8 cellular contexts compared by ENCODE assay signal in the genomic region with DNA sequence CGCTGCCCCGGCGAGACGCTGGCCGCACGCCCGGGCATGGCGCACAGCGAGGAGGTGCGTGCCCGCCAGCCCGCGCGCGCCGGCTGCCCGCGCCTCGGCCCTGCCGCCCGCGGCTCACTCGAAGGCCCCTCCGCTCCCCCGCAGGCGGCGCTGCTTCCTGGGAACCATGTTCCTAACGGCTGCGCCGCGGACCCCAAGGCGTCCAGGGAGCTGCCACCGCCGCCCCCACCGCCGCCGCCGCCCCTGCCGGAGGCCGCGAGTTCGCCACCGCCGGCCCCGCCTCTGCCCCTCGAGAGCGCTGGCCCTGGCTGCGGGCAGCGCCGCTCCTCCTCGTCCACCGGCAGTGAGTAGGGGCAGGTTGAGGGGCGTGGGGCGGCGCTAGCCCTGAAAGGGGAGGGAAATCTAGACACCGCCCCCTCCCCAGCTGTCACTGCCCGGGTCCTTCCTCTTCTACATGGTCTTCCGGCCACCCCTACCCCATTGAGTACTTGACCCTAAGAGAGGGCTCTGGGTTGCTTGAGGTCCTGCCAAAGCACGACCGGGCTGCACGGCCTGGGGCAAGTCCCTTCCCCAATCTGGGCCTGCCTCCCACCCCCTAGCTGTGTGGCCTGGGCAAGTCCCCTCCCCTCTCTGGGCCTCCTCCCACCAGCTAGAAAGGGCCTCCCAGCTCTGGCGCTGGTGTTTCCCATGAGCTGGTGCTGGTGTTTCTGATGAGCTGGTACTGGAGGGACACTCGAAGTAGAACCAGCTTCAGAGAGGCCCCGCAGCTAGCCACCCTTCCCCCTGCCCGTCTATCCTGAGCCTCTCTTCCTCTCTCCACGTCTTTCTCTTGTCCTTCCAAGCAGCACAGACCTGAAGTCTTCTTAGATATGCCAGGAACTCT. TPM values are rescaled to one million over a fixed set of nuclear protein-coding genes. Genes with fewer than 3 reads are reported as not detected.
DNase-seq lines count a peak whose midpoint lies in the region; ATAC-seq, FAIRE-seq and TF ChIP-seq lines count a peak whose summit lies in the region.

No MANE protein-coding gene starts in this region.

- no TSS peak for BruUV-seq in HCT116 (replicated peaks; lab: Mats Ljungman, UMichigan)

- no peak for TF ChIP-seq POLR2A in HCT116 (IDR thresholded peaks at IDR 0.05; ENCODE audit: borderline replicate concordance, extremely low read depth, insufficient read depth, insufficient read length)
- peak; percentile 41 for TF ChIP-seq POLR2A in right lobe of liver (IDR thresholded peaks at IDR 0.05)

- no peak overlapping the region for H3K27ac Mint-ChIP-seq in activated naive CD4-positive, alpha-beta T cell treated with anti-CD3 and anti-CD28 coated beads, Interleukin-2, amount 50 U/mL, for 72 hours

- POLR2A ChIA-PET in HCT116 (lab: Charles Lee), result interaction anchor here (1.0 to 1.8 kb wide), 2 partner anchors 10 to 14 kb away, joined by 4 to 5 read pairs; no protein-coding TSS in a partner anchor

- H3K27me3 ChIP-seq in HCT116 (ENCODE audit: insufficient read depth, low read length) (no peaks in the 10 kb centered on the region), right lobe of liver (no peaks in the 10 kb centered on the region)

- H3K79me2 ChIP-seq in HCT116 (ENCODE audit: insufficient read depth, low read length), result no peaks in the 10 kb centered on the region

- H2AFZ ChIP-seq in HCT116 (ENCODE audit: low read depth, low read length, poor library complexity, severe bottlenecking), result no peak overlapping the region

- DNase-seq in AG20443 (ENCODE audit: low spot score) (peak; percentile 48), HCT116 (ENCODE audit: low read depth, low spot score) (no peak), right lobe of liver (peak; percentile 81 to 94 (median 90)), HCEC 1CT (no peak), GM19238 (ENCODE audit: insufficient read length, low spot score) (no peak), kidney (no peak), NOMO-1 treated with dmso at 0.1 percent for 144 hours (lab: John Stamatoyannopoulos, UW; ENCODE audit: unreplicated experiment) (no peak)
- DNase-seq in activated naive CD4-positive, alpha-beta T cell treated with anti-CD3 and anti-CD28 coated beads, Interleukin-2, amount 50 U/mL, for 72 hours (ENCODE audit: low spot score in 2 of 2), result no peak

- H3K4me1 ChIP-seq in HCT116 (ENCODE audit: control insufficient read depth in 1 of 2, insufficient read depth in 2 of 2, low read length in 2 of 2) (peaks cover 16 to 57% of the 10 kb centered on the region in 2 experiments), right lobe of liver (peaks cover 0 to 49% (median 14%) of the 10 kb centered on the region in 4 donors), kidney (ENCODE audit: control insufficient read depth in 1 of 2, insufficient read depth in 1 of 2, low read depth in 1 of 2, low read length in 2 of 2) (peaks cover 3 to 4% of the 10 kb centered on the region in 2 donors)

- H3K9ac ChIP-seq in HCT116 (ENCODE audit: low read length) (peak overlapping the region; percentile 76), kidney (ENCODE audit: low read length in 2 of 2) (no peak overlapping the region)

- peak overlapping the region; percentile 98 for H3K27ac ChIP-seq in HCT116 (ENCODE audit: low read depth, low read length)
- peak overlapping the region in 2 of 3 donors; percentile 36 to 80 for H3K27ac ChIP-seq in right lobe of liver
- no peak overlapping the region for H3K27ac ChIP-seq in kidney (ENCODE audit: low read depth in 2 of 2, low read length in 2 of 2)

- no peak for FAIRE-seq in kidney (lab: Jason Lieb, UNC)

- H3K4me2 ChIP-seq in HCT116 (ENCODE audit: low read length), result peak overlapping the region; percentile 95

- H3K36me3 Mint-ChIP-seq in activated naive CD4-positive, alpha-beta T cell treated with anti-CD3 and anti-CD28 coated beads, Interleukin-2, amount 50 U/mL, for 72 hours, result peaks cover 0 to 6% of the 10 kb centered on the region in 2 donors

- H3K9me3 ChIP-seq in HCT116 (ENCODE audit: control insufficient read depth in 1 of 2, insufficient read depth in 1 of 2, low read depth in 1 of 2, low read length in 2 of 2) (no peaks in the 10 kb centered on the region), right lobe of liver (no peaks in the 10 kb centered on the region), kidney (ENCODE audit: control insufficient read depth in 1 of 2, low read length in 2 of 2) (no peaks in the 10 kb centered on the region)

- CTCF ChIA-PET in HCT116 (lab: Charles Lee), result interaction anchor here (1.0 to 3.1 kb wide), 12 partner anchors 8 to 244 kb away, joined by 3 to 18 read pairs (median 4); no protein-coding TSS in a partner anchor

- H3K9me3 Mint-ChIP-seq in activated naive CD4-positive, alpha-beta T cell treated with anti-CD3 and anti-CD28 coated beads, Interleukin-2, amount 50 U/mL, for 72 hours, result no peaks in the 10 kb centered on the region

- ATAC-seq in HCT116 (peak; percentile 18), right lobe of liver (peak; percentile 36 to 60 (median 42))
- peak; percentile 42 for ATAC-seq in activated naive CD4-positive, alpha-beta T cell treated with anti-CD3 and anti-CD28 coated beads, Interleukin-2, amount 50 U/mL, for 72 hours

- intact Hi-C loops in HCT116 (cut with micrococcal nuclease), result loop anchor here (2.0 to 10.0 kb wide), 2 partner anchors 42 to 766 kb away; a partner anchor contains a TSS
- intact Hi-C loops in right lobe of liver (cut with DNase I), result no loop called here
- intact Hi-C loops in kidney (cut with DNase I), result no loop called here

- H3K36me3 ChIP-seq in HCT116 (ENCODE audit: control insufficient read depth in 1 of 2, insufficient read depth in 2 of 2, low read length in 2 of 2), result 0 out of 4 replicates have a peak, but pooled peaks cover 0 to 2% of the 10 kb centered on the region in 2 experiments
- H3K36me3 ChIP-seq in right lobe of liver, result no peaks in the 10 kb centered on the region
- no peaks in the 10 kb centered on the region for H3K36me3 ChIP-seq in kidney (ENCODE audit: control insufficient read depth in 1 of 2, insufficient read depth in 2 of 2, low read length in 2 of 2)

- TF ChIP-seq CTCF in HCT116 (IDR thresholded peaks at IDR 0.05 in 2 of 3, conservative IDR thresholded peaks at IDR 0.05 in 1 of 3; ENCODE audit: borderline replicate concordance in 1 of 3, insufficient read depth in 1 of 3, low read depth in 2 of 3, low read length in 2 of 3) (no peak), right lobe of liver (IDR thresholded peaks at IDR 0.05) (no peak), kidney (IDR thresholded peaks at IDR 0.05; ENCODE audit: borderline replicate concordance, extremely low read depth, insufficient read depth) (no peak)

- H3K4me3 ChIP-seq in HCT116 (replicated peaks in 1 of 2; ENCODE audit: low read depth in 1 of 2, low read length in 2 of 2) (peak overlapping the region; percentile 59 to 69), right lobe of liver (peak overlapping the region; percentile 26 to 59 (median 58)), kidney (ENCODE audit: low read length in 2 of 2) (no peak overlapping the region)

- TF ChIP-seq RAD21 in HCT116 (IDR thresholded peaks at IDR 0.05; ENCODE audit: low read depth), result no peak

- H3K9me2 ChIP-seq in HCT116 (ENCODE audit: insufficient read depth), result no peaks in the 10 kb centered on the region

- RAD21 ChIA-PET in HCT116 (lab: Charles Lee; ENCODE audit: low non-redundant PET in 1 of 2, low total read pairs in 2 of 2, uncharacterized antibody in 2 of 2, unreplicated experiment in 2 of 2), result no interaction called here

- H4K20me1 ChIP-seq in HCT116 (ENCODE audit: insufficient read depth), result no peaks in the 10 kb centered on the region

- 17% methylated on average over 5 of the region's 66 CpGs for WGBS in right lobe of liver (ENCODE audit: insufficient coverage, low coverage, low lambda C conversion rate, missing lambda C conversion rate)

RNA-seq across cellular contexts. Expression of a gene that starts 17.0 kb away (rescaled TPM):
- total RNA-seq in HCT116 (2021; ENCODE audit: unreplicated experiment) (27.5 TPM), right lobe of liver (1 to 10 TPM; 1.1 to 3.2 (median 2.1) TPM), kidney (13.8 TPM)
- 30.2 and 34.7 TPM in 2 replicates for polyA plus RNA-seq in HCT116 (2012)
- total RNA-seq in activated naive CD4-positive, alpha-beta T cell treated with anti-CD3 and anti-CD28 coated beads, Interleukin-2, amount 50 U/mL, for 72 hours, result 10 to 100 TPM; 68.0 to 88.5 TPM
- polyA plus RNA-seq in kidney (ENCODE audit: insufficient read depth, low read depth, low replicate concordance), result 7.6 TPM

RNA-seq across cellular contexts. Expression of a gene that starts 24.4 kb away (rescaled TPM):
- total RNA-seq in HCT116 (2021; ENCODE audit: unreplicated experiment) (114 TPM), right lobe of liver (100 to 1,000 TPM in 4 of 6 experiments, 10 to 100 TPM in 2; 81.6 to 149 (median 120) TPM), kidney (14.2 TPM)
- polyA plus RNA-seq in HCT116 (2012), result 112 and 113 TPM in 2 replicates
- 1 to 10 TPM in 1 of 2 donors, under 1 TPM in 1; 0.89 to 1.9 TPM for total RNA-seq in activated naive CD4-positive, alpha-beta T cell treated with anti-CD3 and anti-CD28 coated beads, Interleukin-2, amount 50 U/mL, for 72 hours
- polyA plus RNA-seq in kidney (ENCODE audit: insufficient read depth, low read depth, low replicate concordance), result 112 TPM

RNA-seq across cellular contexts. Expression of a gene that starts 29.3 kb away (rescaled TPM):
- total RNA-seq in HCT116 (2021; ENCODE audit: unreplicated experiment) (8.4 TPM), right lobe of liver (1 to 10 TPM in 1 of 6 experiments, under 1 TPM in 2, not detected in 3; 0.27 to 1.2 (median 0.68) TPM), kidney (1.3 TPM)
- polyA plus RNA-seq in HCT116 (2012), result 7.9 and 9.6 TPM in 2 replicates
- 1 to 10 TPM in 1 of 2 donors, under 1 TPM in 1; 0.35 to 1.1 TPM for total RNA-seq in activated naive CD4-positive, alpha-beta T cell treated with anti-CD3 and anti-CD28 coated beads, Interleukin-2, amount 50 U/mL, for 72 hours
- 1.6 TPM for polyA plus RNA-seq in kidney (ENCODE audit: insufficient read depth, low read depth, low replicate concordance)

RNA-seq across cellular contexts. Expression of a gene that starts 42.5 kb away (rescaled TPM):
- total RNA-seq in HCT116 (2021; ENCODE audit: unreplicated experiment), result 33.0 TPM
- 27.9 and 32.2 TPM in 2 replicates for polyA plus RNA-seq in HCT116 (2012)
- 1 to 10 TPM; 2.8 to 3.9 TPM for total RNA-seq in activated naive CD4-positive, alpha-beta T cell treated with anti-CD3 and anti-CD28 coated beads, Interleukin-2, amount 50 U/mL, for 72 hours
- total RNA-seq in right lobe of liver, result 1 to 10 TPM in 5 of 6 experiments, under 1 TPM in 1; 0.70 to 2.3 (median 1.5) TPM
- 14.0 TPM for total RNA-seq in kidney
- 4.4 TPM for polyA plus RNA-seq in kidney (ENCODE audit: insufficient read depth, low read depth, low replicate concordance)

RNA-seq across cellular contexts. Expression of a gene that starts 55.4 kb away (rescaled TPM):
- total RNA-seq in HCT116 (2021; ENCODE audit: unreplicated experiment) (162 TPM), right lobe of liver (10 to 100 TPM; 10.8 to 19.7 (median 14.1) TPM), kidney (23.0 TPM)
- 206 TPM in 2 replicates for polyA plus RNA-seq in HCT116 (2012)
- 10 to 100 TPM; 46.0 to 75.8 TPM for total RNA-seq in activated naive CD4-positive, alpha-beta T cell treated with anti-CD3 and anti-CD28 coated beads, Interleukin-2, amount 50 U/mL, for 72 hours
- 135 TPM for polyA plus RNA-seq in kidney (ENCODE audit: insufficient read depth, low read depth, low replicate concordance)

Comparison
In these comparisons a context has a peak if more than half of its experiments do, and no peak if none do; other contexts are left out.
1. DNase-seq: peak in AG20443 (single experiment) and right lobe of liver (3 of 3); none in HCT116 (single experiment), activated naive CD4-positive, alpha-beta T cell treated with anti-CD3 and anti-CD28 coated beads, Interleukin-2, amount 50 U/mL, for 72 hours (0 of 2), HCEC 1CT (single experiment), GM19238 (single experiment), kidney (single experiment) and NOMO-1 treated with dmso at 0.1 percent for 144 hours (single experiment).
2. H3K27ac ChIP-seq: peak in HCT116 (single experiment) and right lobe of liver (2 of 3); none in kidney (0 of 2).
3. H3K4me3 ChIP-seq: peak in HCT116 (2 of 2) and right lobe of liver (3 of 3); none in kidney (0 of 2).
4. Peak in every context shown above with its lines, with median percentiles within 50 percentile points of each other: ATAC-seq.